In genomic region chr15:58538901-58539300, GRCh38 we compare ENCODE assay signal across 7 cellular contexts.
"Had no signal": no experiment of that assay in that cellular context is flagged by ENCODE, and none has a peak within 500 bp of the region (broad histone marks: within the 10 kb centered on the region; RNA-seq: fewer than 3 reads in every experiment).

No MANE protein-coding gene starts in this region.

- H3K27ac ChIP-seq: GM23248 had no signal

- H3K4me3 ChIP-seq: GM23248, HAP-1 had no signal

- H2AFZ ChIP-seq: GM23248 had no signal

- H3K9me3 ChIP-seq: HAP-1 had no signal

- ATAC-seq: HCT116 had no signal

- H3K4me1 ChIP-seq: HAP-1 had no signal

- H3K36me3 ChIP-seq: HAP-1 had no signal

- DNase-seq: GM23248, GOT3, H7, IMR-90, KBM-7 had no signal
